ENCODE assay signal across 15 cellular contexts in the genomic region with DNA sequence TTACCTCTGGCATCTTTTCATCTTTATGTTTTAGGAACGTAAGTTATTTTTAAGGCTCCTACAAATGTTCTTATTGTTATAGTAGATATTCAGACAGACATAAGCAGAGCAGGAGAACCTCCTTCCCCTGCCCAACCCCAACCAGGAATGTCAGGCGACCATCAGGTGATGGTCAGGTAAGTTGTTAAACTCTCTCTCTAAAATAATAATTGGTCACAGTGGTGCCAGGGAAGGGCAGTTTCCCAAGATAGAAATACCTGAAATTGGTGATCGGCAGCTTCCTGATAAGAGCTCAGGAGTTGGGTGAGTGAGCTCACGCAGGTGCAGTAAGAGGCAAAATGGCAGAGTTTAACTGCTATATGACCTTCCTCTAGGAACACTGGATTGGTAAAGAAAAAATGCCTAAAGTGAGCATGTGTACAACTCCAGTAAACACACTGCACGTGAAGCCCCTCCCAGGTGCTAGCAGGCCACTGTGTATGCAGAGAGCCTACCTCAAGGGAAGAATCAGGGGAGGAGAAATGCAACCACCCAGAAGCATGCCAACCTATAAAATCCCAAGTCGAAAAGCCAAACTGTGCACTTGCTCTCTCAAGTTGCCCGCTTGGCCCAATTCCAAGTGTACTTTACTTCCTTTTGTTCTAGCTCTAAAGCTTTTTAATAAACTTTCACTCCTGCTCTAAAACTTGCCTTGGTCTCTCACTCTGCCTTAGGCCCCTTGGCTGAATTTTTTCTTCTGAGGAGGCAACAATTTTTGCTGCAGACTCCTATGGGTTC.
A peak's percentile ranks its signal among the peaks of the same experiment; 100 is the strongest.
DNase-seq lines count a peak whose midpoint lies in the region; TF ChIP-seq lines count a peak whose summit lies in the region.
"Had no signal": no experiment of that assay in that cellular context is flagged by ENCODE, and none has a peak within 500 bp of the region (broad histone marks: within the 10 kb centered on the region; RNA-seq: fewer than 3 reads in every experiment).

No MANE protein-coding gene starts in this region.

- H3K27ac Mint-ChIP-seq in activated CD4-positive, alpha-beta memory T cell treated with anti-CD3 and anti-CD28 coated beads, Interleukin-2, amount 10 ng/mL, durations not matched to agents 7 days and 5 days = no peak overlapping the region
- H3K27ac Mint-ChIP-seq: CD4-positive, alpha-beta T cell had no signal

- no peaks in the 10 kb centered on the region for H3K79me2 ChIP-seq in smooth muscle cell (ENCODE audit: low read depth)

- no peaks in the 10 kb centered on the region for H3K4me1 ChIP-seq in colonic mucosa
- H3K4me1 ChIP-seq in prostate gland (replicated peaks) = no peaks in the 10 kb centered on the region
- H3K4me1 ChIP-seq in smooth muscle cell (ENCODE audit: low read depth) = no peaks in the 10 kb centered on the region

- H3K4me2 ChIP-seq in smooth muscle cell = no peak overlapping the region

- H3K9ac ChIP-seq in colonic mucosa (ENCODE audit: low read depth in 2 of 2, low read length in 2 of 2) = no peak overlapping the region
- no peak overlapping the region for H3K9ac ChIP-seq in smooth muscle cell (ENCODE audit: low read depth)

- H3K27me3 ChIP-seq in colonic mucosa (no peaks in the 10 kb centered on the region), prostate gland (replicated peaks; ENCODE audit: insufficient read depth) (no peaks in the 10 kb centered on the region), smooth muscle cell (ENCODE audit: low read depth) (no peaks in the 10 kb centered on the region)

- CTCF ChIA-PET in activated CD4-positive, alpha-beta memory T cell treated with anti-CD3 and anti-CD28 coated beads, Interleukin-2, amount 10 ng/mL, durations not matched to agents 7 days and 5 days (lab: Charles Lee) = no interaction called here

- POLR2A ChIA-PET in activated CD4-positive, alpha-beta memory T cell treated with anti-CD3 and anti-CD28 coated beads, Interleukin-2, amount 10 ng/mL, durations not matched to agents 7 days and 5 days (lab: Charles Lee) = no interaction called here

- H3K4me3 Mint-ChIP-seq in activated CD4-positive, alpha-beta memory T cell treated with anti-CD3 and anti-CD28 coated beads, Interleukin-2, amount 10 ng/mL, durations not matched to agents 7 days and 5 days = no peak overlapping the region
- H3K4me3 Mint-ChIP-seq: CD4-positive, alpha-beta T cell; central memory CD8-positive, alpha-beta T cell; naive B cell had no signal

- TF ChIP-seq POLR2A in prostate gland (IDR thresholded peaks at IDR 0.05) = no peak

- H3K4me1 Mint-ChIP-seq in activated CD4-positive, alpha-beta memory T cell treated with anti-CD3 and anti-CD28 coated beads, Interleukin-2, amount 10 ng/mL, durations not matched to agents 7 days and 5 days = peaks cover 5% of the 10 kb centered on the region
- H3K4me1 Mint-ChIP-seq: naive B cell had no signal

- H3K36me3 Mint-ChIP-seq in activated CD4-positive, alpha-beta memory T cell treated with anti-CD3 and anti-CD28 coated beads, Interleukin-2, amount 10 ng/mL, durations not matched to agents 7 days and 5 days (ENCODE audit: low read depth) = no peaks in the 10 kb centered on the region

- H3K27ac ChIP-seq in colonic mucosa (no peak overlapping the region), prostate gland (no peak overlapping the region), smooth muscle cell (ENCODE audit: low read depth) (no peak overlapping the region)

- H3K36me3 ChIP-seq in colonic mucosa (no peaks in the 10 kb centered on the region), prostate gland (no peaks in the 10 kb centered on the region), smooth muscle cell (ENCODE audit: low read depth) (no peaks in the 10 kb centered on the region)

- DNase-seq in G401 (ENCODE audit: low spot score) (peak; percentile 3), Kasumi-1 (lab: John Stamatoyannopoulos, UW) (peak; percentile 6 to 29), colonic mucosa (peak; percentile 64), prostate gland (ENCODE audit: low spot score) (peak; percentile 54), hepatic stellate cell (ENCODE audit: low spot score) (no peak), smooth muscle cell (lab: John Stamatoyannopoulos, UW; ENCODE audit: unreplicated experiment) (no peak)
- DNase-seq in activated CD4-positive, alpha-beta memory T cell treated with anti-CD3 and anti-CD28 coated beads, Interleukin-2, amount 10 ng/mL, durations not matched to agents 7 days and 5 days = no peak
- DNase-seq: activated CD8-positive, alpha-beta memory T cell treated with anti-CD3 and anti-CD28 coated beads, Interleukin-2, amount 50 U/mL, for 48 hours; CD4-positive, alpha-beta T cell; GF-D8; naive B cell; NCI-H226; right cardiac atrium; stimulated activated CD4-positive, alpha-beta T cell treated with anti-CD3 and anti-CD28 coated beads, Interleukin-4, amount 100 ng/mL, for 1 hour had no signal

- no peaks in the 10 kb centered on the region for H3F3A ChIP-seq in smooth muscle cell (ENCODE audit: low read depth)

- intact Hi-C loops in colonic mucosa (cut with DNase I) (no loop called here), prostate gland (cut with DNase I) (no loop called here)

- H3K9me3 Mint-ChIP-seq in activated CD4-positive, alpha-beta memory T cell treated with anti-CD3 and anti-CD28 coated beads, Interleukin-2, amount 10 ng/mL, durations not matched to agents 7 days and 5 days = no peaks in the 10 kb centered on the region
- H3K9me3 Mint-ChIP-seq: central memory CD8-positive, alpha-beta T cell; naive B cell had no signal

- H3K9me3 ChIP-seq in colonic mucosa (no peaks in the 10 kb centered on the region), prostate gland (no peaks in the 10 kb centered on the region), smooth muscle cell (replicated peaks; ENCODE audit: low read depth) (no peaks in the 10 kb centered on the region)

- H2AFZ ChIP-seq in smooth muscle cell (ENCODE audit: low read depth) = no peak overlapping the region

- H3K27me3 Mint-ChIP-seq in activated CD4-positive, alpha-beta memory T cell treated with anti-CD3 and anti-CD28 coated beads, Interleukin-2, amount 10 ng/mL, durations not matched to agents 7 days and 5 days = no peaks in the 10 kb centered on the region
- H3K27me3 Mint-ChIP-seq: CD4-positive, alpha-beta T cell; central memory CD8-positive, alpha-beta T cell; naive B cell had no signal

- in situ Hi-C loops in G401 (cut with HindIII; ENCODE audit: low sequenced_read_pairs) = no loop called here

- H3K4me3 ChIP-seq in colonic mucosa = no peak overlapping the region
- H3K4me3 ChIP-seq in prostate gland = no peak overlapping the region
- no peak overlapping the region for H3K4me3 ChIP-seq in smooth muscle cell

- WGBS in prostate gland = 61% methylated on average over 7 of the region's 7 CpGs
- WGBS in smooth muscle cell (ENCODE audit: low lambda C conversion rate) = 90% methylated on average over 7 of the region's 7 CpGs

- peaks cover 5% of the 10 kb centered on the region for H4K20me1 ChIP-seq in smooth muscle cell (ENCODE audit: low read depth)

- TF ChIP-seq CTCF in colonic mucosa (IDR thresholded peaks at IDR 0.05) = no peak
- no peak for TF ChIP-seq CTCF in prostate gland (IDR thresholded peaks at IDR 0.05)
- no peak for TF ChIP-seq CTCF in smooth muscle cell (IDR thresholded peaks at IDR 0.05; ENCODE audit: borderline replicate concordance, insufficient read depth, poor library complexity, severe bottlenecking)

Comparison
In these comparisons a context has a peak if more than half of its experiments do, and no peak if none do; other contexts are left out.
1. DNase-seq: peak in G401 (single experiment), Kasumi-1 (2 of 2), colonic mucosa (single experiment) and prostate gland (single experiment); none in hepatic stellate cell (single experiment), smooth muscle cell (single experiment) and activated CD4-positive, alpha-beta memory T cell treated with anti-CD3 and anti-CD28 coated beads, Interleukin-2, amount 10 ng/mL, durations not matched to agents 7 days and 5 days (single experiment).